Comparison of ENCODE assay signal across 8 cellular contexts in the genomic region with DNA sequence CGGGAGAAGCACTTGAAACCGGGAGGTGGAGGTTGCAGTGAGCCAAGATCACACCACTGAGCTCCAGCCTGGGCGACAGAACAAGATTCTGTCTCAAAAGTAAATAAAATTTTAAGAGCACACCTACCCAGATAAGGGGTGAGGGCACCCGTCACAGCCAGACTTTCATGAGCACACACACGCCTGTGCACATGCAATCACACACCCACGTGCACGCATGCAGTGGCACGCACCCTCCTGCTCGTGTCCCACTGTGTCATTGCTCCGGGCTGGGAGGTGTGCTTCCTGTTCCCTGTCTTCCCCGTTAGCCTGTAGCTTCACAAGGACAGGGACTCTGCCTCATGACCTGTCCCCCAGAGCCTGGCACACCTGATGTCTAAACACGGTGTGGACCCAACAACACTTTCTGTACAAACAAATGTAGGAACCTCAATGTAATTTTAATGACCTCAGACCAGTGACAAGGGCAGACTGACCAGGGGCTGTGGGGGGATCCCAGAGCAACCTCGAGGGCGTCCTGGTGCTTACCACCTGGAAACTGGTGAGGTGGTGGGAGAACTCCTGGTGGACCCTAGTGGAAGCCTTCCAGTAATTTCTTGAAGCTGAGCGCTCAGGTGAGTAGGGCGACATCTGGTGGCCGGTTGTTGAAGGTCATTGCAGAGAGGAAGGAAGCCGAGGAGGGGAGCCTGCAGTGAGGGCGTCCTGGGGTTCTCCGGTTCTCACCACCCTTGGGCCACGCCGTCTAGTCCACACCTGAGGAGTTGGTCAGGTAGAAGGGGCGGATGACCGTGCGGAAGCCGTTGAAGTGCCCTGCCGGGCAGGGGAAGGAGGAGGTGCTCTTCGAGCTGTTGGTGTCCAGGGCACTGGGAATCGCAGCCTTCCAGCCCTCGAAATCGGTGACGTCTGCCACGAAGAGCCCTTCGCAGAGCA. TPM values are rescaled to one million over a fixed set of nuclear protein-coding genes. Genes with fewer than 3 reads are reported as not detected.
DNase-seq lines count a peak whose midpoint lies in the region; ATAC-seq lines count a peak whose summit lies in the region.

No MANE protein-coding gene starts in this region.

- intact Hi-C loops in head of caudate nucleus (cut with DNase I): loop anchor here (10.0 kb wide), 1 partner anchor 66 kb away; the partner anchor contains the start of gene CEP295NL
- intact Hi-C loops in posterior cingulate gyrus (cut with DNase I): loop anchor here (1.0 kb wide), 2 partner anchors 45 to 105 kb away; no protein-coding TSS in a partner anchor

- peaks cover 6% of the 10 kb centered on the region for H3K4me1 Mint-ChIP-seq in activated naive CD8-positive, alpha-beta T cell treated with anti-CD3 and anti-CD28 coated beads for 36 hours

- H3K4me3 Mint-ChIP-seq in activated naive CD8-positive, alpha-beta T cell treated with anti-CD3 and anti-CD28 coated beads for 36 hours: no peak overlapping the region

- DNase-seq in GDM1 (lab: John Stamatoyannopoulos, UW) (peak; percentile 60), NCI-H1092 (lab: John Stamatoyannopoulos, UW) (peak; percentile 58), SW 1271 (lab: John Stamatoyannopoulos, UW) (peak; percentile 15 to 61), head of caudate nucleus (peak; percentile 70 to 95 (median 86)), posterior cingulate gyrus (peak; percentile 64 to 96 (median 86)), ureter (ENCODE audit: low spot score) (peak; percentile 85)
- DNase-seq in activated naive CD8-positive, alpha-beta T cell treated with anti-CD3 and anti-CD28 coated beads for 36 hours: peak; percentile 68

- peak overlapping the region; percentile 72 for H3K27ac Mint-ChIP-seq in activated naive CD8-positive, alpha-beta T cell treated with anti-CD3 and anti-CD28 coated beads for 36 hours

- ATAC-seq in GM19397 (IDR thresholded peaks at IDR 0.05; ENCODE audit: unreplicated experiment): no peak

- no peaks in the 10 kb centered on the region for H3K9me3 Mint-ChIP-seq in activated naive CD8-positive, alpha-beta T cell treated with anti-CD3 and anti-CD28 coated beads for 36 hours

- peaks cover 3% of the 10 kb centered on the region for H3K36me3 Mint-ChIP-seq in activated naive CD8-positive, alpha-beta T cell treated with anti-CD3 and anti-CD28 coated beads for 36 hours

- no peaks in the 10 kb centered on the region for H3K27me3 Mint-ChIP-seq in activated naive CD8-positive, alpha-beta T cell treated with anti-CD3 and anti-CD28 coated beads for 36 hours

RNA-seq across cellular contexts. Expression of gene LGALS3BP, which starts 8.6 kb away (rescaled TPM):
- 10 to 100 TPM; 86.8 to 89.7 TPM for total RNA-seq in activated naive CD8-positive, alpha-beta T cell treated with anti-CD3 and anti-CD28 coated beads for 36 hours
- 393 TPM for total RNA-seq in ureter

RNA-seq across cellular contexts. Expression of gene CANT1, which starts 38.5 kb away (rescaled TPM):
- total RNA-seq in activated naive CD8-positive, alpha-beta T cell treated with anti-CD3 and anti-CD28 coated beads for 36 hours: 10 to 100 TPM; 39.3 to 43.1 TPM
- 53.7 TPM for total RNA-seq in ureter

RNA-seq across cellular contexts. Expression of gene TIMP2, which starts 45.9 kb away (rescaled TPM):
- 1 to 10 TPM; 1.2 to 1.3 TPM for total RNA-seq in activated naive CD8-positive, alpha-beta T cell treated with anti-CD3 and anti-CD28 coated beads for 36 hours
- 118 TPM for total RNA-seq in ureter

RNA-seq across cellular contexts. Expression of gene C1QTNF1, which starts 52.9 kb away (rescaled TPM):
- total RNA-seq in activated naive CD8-positive, alpha-beta T cell treated with anti-CD3 and anti-CD28 coated beads for 36 hours: under 1 TPM; 0.12 to 0.14 TPM
- total RNA-seq in ureter: 108 TPM

Comparison
In these comparisons a context has a peak if more than half of its experiments do, and no peak if none do; other contexts are left out.
1. RNA of gene TIMP2, which starts 45.9 kb away (total RNA-seq): 118 TPM in ureter (single experiment); 1.2 to 1.3 TPM in activated naive CD8-positive, alpha-beta T cell treated with anti-CD3 and anti-CD28 coated beads for 36 hours; every median in the first group is over 10 times any median in the second.
2. Peak in every context shown above with its lines, with median percentiles within 50 percentile points of each other: DNase-seq.